8 cellular contexts compared by ENCODE assay signal in the genomic region with DNA sequence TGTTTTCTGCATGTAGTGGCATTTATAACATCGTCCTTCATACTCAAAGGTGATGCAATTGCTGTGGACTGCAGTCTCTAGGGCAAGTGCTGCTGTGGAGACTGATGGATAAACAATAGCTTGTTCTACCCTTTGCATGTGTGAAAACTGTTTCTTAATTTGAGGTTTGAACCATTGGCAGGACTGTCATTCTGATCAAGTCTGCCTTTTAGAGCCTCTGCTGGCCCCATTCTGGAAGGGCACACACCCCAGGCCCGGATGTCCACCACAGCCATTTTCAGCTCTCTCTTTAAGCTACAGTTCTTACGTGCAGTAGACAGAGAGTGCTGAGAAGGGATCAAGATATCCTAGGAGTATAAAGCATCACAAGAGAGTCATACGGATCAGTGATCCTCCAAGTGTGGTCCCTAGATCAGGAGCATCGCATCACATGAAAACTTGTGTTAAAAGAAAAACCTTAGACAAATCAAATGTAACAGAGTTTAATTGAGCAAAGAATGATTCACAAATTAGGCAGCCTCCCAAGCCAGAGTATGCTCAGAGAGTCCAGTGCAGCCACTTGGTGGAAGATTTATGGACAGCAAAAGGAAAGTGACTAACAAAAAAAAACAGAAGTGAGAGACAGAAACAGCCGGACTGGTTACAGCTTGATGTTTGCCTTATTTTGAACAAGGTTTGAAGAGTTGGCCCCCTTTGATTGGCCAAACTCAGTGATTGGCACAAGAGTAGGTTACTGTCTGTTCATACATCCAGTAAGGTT. TPM values are rescaled to one million over a fixed set of nuclear protein-coding genes. Genes with fewer than 3 reads are reported as not detected.
DNase-seq lines count a peak whose midpoint lies in the region; ATAC-seq and TF ChIP-seq lines count a peak whose summit lies in the region.

No MANE protein-coding gene starts in this region.

- no peaks in the 10 kb centered on the region for H3K9me2 ChIP-seq in OCI-LY7 (ENCODE audit: insufficient read depth, low read length)

- TF ChIP-seq CTCF in OCI-LY7 (conservative IDR thresholded peaks at IDR 0.05; ENCODE audit: low read length) = no peak

- H3K36me3 ChIP-seq in OCI-LY7 (ENCODE audit: insufficient read depth, low read length) = no peaks in the 10 kb centered on the region

- CTCF ChIA-PET in OCI-LY7 (lab: Charles Lee; ENCODE audit: unreplicated experiment) = interaction anchor here (0.9 kb wide), 1 partner anchor 93 kb away, joined by 4 read pairs; no protein-coding TSS in a partner anchor

- POLR2A ChIA-PET in OCI-LY7 (lab: Charles Lee) = interaction anchor here (0.5 to 1.8 kb wide), 6 partner anchors 8 to 1052 kb away, joined by 3 to 9 read pairs (median 3); partner anchors contain the start of gene NT5DC1

- H3K9me3 ChIP-seq in OCI-LY7 (ENCODE audit: low read length) = no peaks in the 10 kb centered on the region

- no peaks in the 10 kb centered on the region for H3K79me2 ChIP-seq in OCI-LY7 (ENCODE audit: insufficient read depth, low read depth, low read length)

- peak overlapping the region; percentile 58 for H2AFZ ChIP-seq in OCI-LY7 (ENCODE audit: low read length)

- intact Hi-C loops in OCI-LY7 (cut with micrococcal nuclease; ENCODE audit: unreplicated experiment) = no loop called here

- peak overlapping the region; percentile 24; the same call in 1 of the 2 replicates for H3K4me2 ChIP-seq in OCI-LY7 (ENCODE audit: low read length)

- DNase-seq in OCI-LY7 (ENCODE audit: low spot score) (peak; percentile 33), globus pallidus (ENCODE audit: low spot score) (peak; percentile 77), iPS-NIHi7 (ENCODE audit: extremely low spot score) (no peak), GDM1 (lab: John Stamatoyannopoulos, UW) (no peak)
- DNase-seq in activated CD4-positive, alpha-beta T cell treated with anti-CD3 and anti-CD28 coated beads, Interleukin-2, amount 50 U/mL, for 4 hours = no peak

- BruUV-seq in OCI-LY7 (replicated peaks; lab: Mats Ljungman, UMichigan) = no TSS peak

- peaks cover 8% of the 10 kb centered on the region for H3K4me1 ChIP-seq in OCI-LY7 (ENCODE audit: insufficient read depth, low read length, poor library complexity, severe bottlenecking)

- H4K20me1 ChIP-seq in OCI-LY7 (ENCODE audit: insufficient read depth, low read length) = no peaks in the 10 kb centered on the region

- H3K4me3 ChIP-seq in OCI-LY7 (ENCODE audit: low read depth, low read length, poor library complexity, severe bottlenecking) = no peak overlapping the region

- ATAC-seq in GM18867 (IDR thresholded peaks at IDR 0.05; ENCODE audit: unreplicated experiment) (peak; percentile 52), HG02852 (IDR thresholded peaks at IDR 0.05; ENCODE audit: unreplicated experiment) (peak; percentile 59)

- H3K27ac ChIP-seq in OCI-LY7 (ENCODE audit: low read depth, low read length, poor library complexity, severe bottlenecking) = no peak overlapping the region
- H3K27ac ChIP-seq in temporal lobe (ENCODE audit: low read depth, low read length) = peak overlapping the region; percentile 96

RNA-seq across cellular contexts. Expression of gene FRK, which starts 52.0 kb away (rescaled TPM):
- 0.10 and 0.13 TPM in 2 replicates for total RNA-seq in OCI-LY7 (2014; rRNA removed; shearing (Covaris generic))
- total RNA-seq in OCI-LY7 (2022) (0.46 TPM in 2 replicates), temporal lobe (0.49 TPM)

Comparison
In these comparisons a context has a peak if more than half of its experiments do, and no peak if none do; other contexts are left out.
1. DNase-seq: peak in OCI-LY7 (single experiment) and globus pallidus (single experiment); none in iPS-NIHi7 (single experiment), GDM1 (single experiment) and activated CD4-positive, alpha-beta T cell treated with anti-CD3 and anti-CD28 coated beads, Interleukin-2, amount 50 U/mL, for 4 hours (0 of 2).